ENCODE assay signal across 1 cellular context in the genomic region with DNA sequence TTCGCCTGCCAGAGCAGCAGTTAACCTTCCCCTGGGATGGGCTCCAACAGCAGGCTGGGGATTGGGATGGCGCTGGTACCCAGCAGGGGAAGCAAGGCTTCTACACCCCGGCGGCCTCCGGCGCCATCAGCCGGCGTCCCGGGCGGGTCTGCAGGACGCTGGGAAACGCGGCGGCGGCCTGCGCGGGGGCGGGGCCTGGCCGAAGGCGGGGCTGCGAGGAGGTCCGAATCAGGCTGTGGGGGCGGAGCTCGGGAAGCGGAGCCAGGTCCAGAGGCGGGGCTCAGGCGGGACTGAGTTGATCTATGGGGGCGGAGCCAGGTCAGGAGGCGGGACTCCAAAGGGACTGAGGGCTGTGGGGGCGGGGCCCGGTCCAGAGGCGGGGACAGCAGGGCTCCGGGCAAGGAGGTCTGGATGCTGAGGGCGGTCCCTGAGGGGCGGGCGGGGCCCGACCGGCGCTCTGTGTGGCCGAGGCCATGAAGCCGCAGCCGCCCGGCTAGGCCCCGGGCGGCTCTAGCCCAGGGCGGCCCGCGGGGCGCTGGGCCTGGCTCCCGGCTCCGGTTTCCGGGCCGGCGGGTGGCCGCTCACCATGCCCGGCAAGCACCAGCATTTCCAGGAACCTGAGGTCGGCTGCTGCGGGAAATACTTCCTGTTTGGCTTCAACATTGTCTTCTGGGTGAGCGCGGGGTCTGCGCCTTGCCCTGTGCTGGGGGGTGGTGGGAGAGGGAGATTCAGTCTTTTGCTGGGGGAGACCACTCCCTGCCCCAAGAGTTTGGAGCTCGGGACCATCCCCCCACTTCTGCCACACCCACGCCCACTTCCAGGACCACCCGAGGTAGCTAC.
A peak's percentile ranks its signal among the peaks of the same experiment; 100 is the strongest.
TF ChIP-seq lines count a peak whose summit lies in the region.

A gene with protein sequence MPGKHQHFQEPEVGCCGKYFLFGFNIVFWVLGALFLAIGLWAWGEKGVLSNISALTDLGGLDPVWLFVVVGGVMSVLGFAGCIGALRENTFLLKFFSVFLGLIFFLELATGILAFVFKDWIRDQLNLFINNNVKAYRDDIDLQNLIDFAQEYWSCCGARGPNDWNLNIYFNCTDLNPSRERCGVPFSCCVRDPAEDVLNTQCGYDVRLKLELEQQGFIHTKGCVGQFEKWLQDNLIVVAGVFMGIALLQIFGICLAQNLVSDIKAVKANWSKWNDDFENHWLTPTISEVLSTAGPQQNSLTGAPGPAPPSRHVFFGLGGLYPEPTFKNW (plus strand): TSS at position 455 of the 840 bp plus-strand sequence. CDS start 132 bp downstream, at position 587.

TF ChIP-seq in GM23338, 12 proteins besides CTCF, POLR2A, EP300 and RAD21:
- TF ChIP-seq ZNF462 (CRISPR knock-in tag; IDR thresholded peaks at IDR 0.05) (no peak), POLR2AphosphoS5 (IDR thresholded peaks at IDR 0.05; ENCODE audit: low read depth) (peak; percentile 95), NANOG (IDR thresholded peaks at IDR 0.05; ENCODE audit: borderline replicate concordance) (no peak), STAT1 (IDR thresholded peaks at IDR 0.05; ENCODE audit: unreplicated experiment) (no peak), ETS1 (IDR thresholded peaks at IDR 0.05) (no peak), EZH2 (IDR thresholded peaks at IDR 0.05; ENCODE audit: low read depth, unreplicated experiment) (no peak), ZNF114 (CRISPR knock-in tag; IDR thresholded peaks at IDR 0.05) (no peak), CREB1 (CRISPR knock-in tag; IDR thresholded peaks at IDR 0.05; ENCODE audit: low read depth) (peak; percentile 68), EZH2phosphoT487 (IDR thresholded peaks at IDR 0.05; ENCODE audit: unreplicated experiment) (no peak), JUNB (IDR thresholded peaks at IDR 0.05; ENCODE audit: unreplicated experiment) (no peak)
